Comparison of ENCODE assay signal across 30 cellular contexts in the genomic region with DNA sequence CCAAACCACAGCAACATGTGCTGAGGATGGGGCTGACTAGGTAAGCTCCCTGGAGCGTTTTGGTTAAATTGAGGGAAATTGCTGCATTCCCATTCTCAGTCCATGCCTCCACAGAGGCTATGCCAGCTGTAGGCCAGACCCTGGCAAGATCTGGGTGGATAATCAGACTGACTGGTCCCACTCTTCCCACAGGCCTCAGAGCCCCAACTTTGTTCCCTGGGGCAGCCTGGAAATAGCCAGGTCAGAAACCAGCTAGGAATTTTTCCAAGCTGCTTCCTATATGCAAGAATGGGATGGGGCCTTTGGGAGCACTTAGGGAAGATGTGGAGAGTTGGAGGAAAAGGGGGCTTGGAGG. TPM values are rescaled to one million over a fixed set of nuclear protein-coding genes. Genes with fewer than 3 reads are reported as not detected.
DNase-seq lines count a peak whose midpoint lies in the region; ATAC-seq, FAIRE-seq and TF ChIP-seq lines count a peak whose summit lies in the region.
"Had no signal": no experiment of that assay in that cellular context is flagged by ENCODE, and none has a peak within 500 bp of the region (broad histone marks: within the 10 kb centered on the region; RNA-seq: fewer than 3 reads in every experiment).

No MANE protein-coding gene starts in this region.

- H2BK20ac ChIP-seq in IMR-90 (ENCODE audit: low read depth, low read length) = peak overlapping the region; percentile 25; the same call in 1 of the 2 replicates

- H2AFZ ChIP-seq in IMR-90 (replicated peaks; ENCODE audit: low read length, poor library complexity) (peak overlapping the region; percentile 10), smooth muscle cell (ENCODE audit: low read depth) (no peak overlapping the region)

- H3K56ac ChIP-seq in IMR-90 (ENCODE audit: extremely low read depth, insufficient read depth, low read length) = no peak overlapping the region

- no TSS peak for BruUV-seq in IMR-90 (replicated peaks; lab: Mats Ljungman, UMichigan)

- H2AK5ac ChIP-seq in IMR-90 (ENCODE audit: low read depth, low read length) = peak overlapping the region; percentile 50; the same call in 1 of the 2 replicates

- intact Hi-C loops in IMR-90 (cut with micrococcal nuclease) = loop anchor here (2.0 kb wide), 1 partner anchor 44 kb away; no protein-coding TSS in a partner anchor
- intact Hi-C loops in kidney (cut with DNase I) = loop anchor here (5.0 to 10.0 kb wide), 2 partner anchors 104 to 314 kb away; no protein-coding TSS in a partner anchor

- peak overlapping the region; percentile 20 for H2AK9ac ChIP-seq in IMR-90 (replicated peaks; ENCODE audit: low read depth, low read length, poor library complexity)

- POLR2A ChIA-PET in IMR-90 (lab: Charles Lee; ENCODE audit: unreplicated experiment) = no interaction called here

- no peak for FAIRE-seq in kidney (lab: Jason Lieb, UNC)
- FAIRE-seq: astrocyte, G401.6 had no signal

- no peaks in the 10 kb centered on the region for H3K9me3 ChIP-seq in IMR-90 (ENCODE audit: control insufficient read depth, insufficient read depth, low read length)
- no peaks in the 10 kb centered on the region for H3K9me3 ChIP-seq in RWPE2 (ENCODE audit: severe bottlenecking)
- H3K9me3 ChIP-seq in kidney (ENCODE audit: control insufficient read depth in 1 of 2, low read length in 2 of 2) = no peaks in the 10 kb centered on the region
- H3K9me3 ChIP-seq in smooth muscle cell (replicated peaks; ENCODE audit: low read depth) = no peaks in the 10 kb centered on the region
- H3K9me3 ChIP-seq in SJCRH30 (replicated peaks) = no peaks in the 10 kb centered on the region
- H3K9me3 ChIP-seq: SK-N-SH, upper lobe of left lung had no signal

- peaks cover 34% of the 10 kb centered on the region for H3K79me2 ChIP-seq in smooth muscle cell (ENCODE audit: low read depth)

- no peak overlapping the region for H3K4me3 ChIP-seq in IMR-90 (ENCODE audit: insufficient read depth, low read depth, low read length)
- no peak overlapping the region for H3K4me3 ChIP-seq in RWPE2 (ENCODE audit: severe bottlenecking)
- H3K4me3 ChIP-seq in kidney (ENCODE audit: low read length in 2 of 2) = no peak overlapping the region
- H3K4me3 ChIP-seq in smooth muscle cell = no peak overlapping the region
- no peak overlapping the region for H3K4me3 ChIP-seq in SJCRH30
- H3K4me3 ChIP-seq: upper lobe of left lung had no signal

- DNase-seq in IMR-90 (no peak), RWPE2 (ENCODE audit: low spot score) (no peak), kidney (peak; percentile 32), smooth muscle cell (lab: John Stamatoyannopoulos, UW; ENCODE audit: unreplicated experiment) (no peak), SJCRH30 (no peak), DMS79 (lab: John Stamatoyannopoulos, UW) (no peak), GOT3 (lab: John Stamatoyannopoulos, UW) (no peak)
- DNase-seq: activated B cell treated with CpG ODN at 0.5 μM for 24 hours; activated CD4-positive, alpha-beta T cell treated with anti-CD3 and anti-CD28 coated beads, Interleukin-2, amount 50 U/mL, for 1 hour; activated effector memory CD4-positive, alpha-beta T cell treated with Interleukin-2 at 50 U/mL for 16 hours; activated naive CD8-positive, alpha-beta T cell treated with anti-CD3 and anti-CD28 coated beads for 36 hours; activated T-cell treated with anti-CD3 and anti-CD28 coated beads, Interleukin-2, amount 50 U/mL, for 1 hour; central memory CD4-positive, alpha-beta T cell; foreskin melanocyte; hippocampal formation; NCI-H1092; NCI-H187 treated with DMSO at 0.1 percent for 48 hours; NCI-H2171; NCI-H510A; RPMI8226; stimulated activated CD4-positive, alpha-beta T cell treated with anti-CD3 and anti-CD28 coated beads, Interleukin-15, amount 100 ng/mL, for 24 hours; stimulated activated CD4-positive, alpha-beta T cell treated with anti-CD3 and anti-CD28 coated beads, Interleukin-4, amount 100 ng/mL, for 4 hours had no signal

- H3F3A ChIP-seq in smooth muscle cell (ENCODE audit: low read depth) = peaks cover 4% of the 10 kb centered on the region

- H4K5ac ChIP-seq in IMR-90 (ENCODE audit: low read depth, low read length) = peak overlapping the region; percentile 23

- H4K8ac ChIP-seq in IMR-90 (ENCODE audit: low read depth in 2 of 2, low read length in 2 of 2) = peak overlapping the region; percentile 35 to 67; a peak in 3 of 4 replicates

- TF ChIP-seq RAD21 in IMR-90 (IDR thresholded peaks at IDR 0.05; ENCODE audit: low read length) = no peak

- no peak overlapping the region for H2BK5ac ChIP-seq in IMR-90 (ENCODE audit: low read depth, low read length, poor library complexity, severe bottlenecking)

- TF ChIP-seq CTCF in IMR-90 (conservative IDR thresholded peaks at IDR 0.05; ENCODE audit: low read depth, low read length) = no peak
- no peak for TF ChIP-seq CTCF in RWPE2 (IDR thresholded peaks at IDR 0.05; ENCODE audit: poor library complexity, severe bottlenecking)
- no peak for TF ChIP-seq CTCF in kidney (IDR thresholded peaks at IDR 0.05; ENCODE audit: borderline replicate concordance, extremely low read depth, insufficient read depth)
- no peak for TF ChIP-seq CTCF in smooth muscle cell (IDR thresholded peaks at IDR 0.05; ENCODE audit: borderline replicate concordance, insufficient read depth, poor library complexity, severe bottlenecking)

- peak overlapping the region; percentile 67 for H2BK120ac ChIP-seq in IMR-90 (ENCODE audit: low read depth, low read length)

- no peaks in the 10 kb centered on the region for H3K9me1 ChIP-seq in IMR-90 (ENCODE audit: insufficient read depth, low read length)

- dilution Hi-C loops in IMR-90 (cut with HindIII; ENCODE audit: low sequenced_read_pairs, unreplicated experiment) = no loop called here

- peak overlapping the region; percentile 27; the same call in 1 of the 2 replicates for H3K18ac ChIP-seq in IMR-90 (ENCODE audit: low read depth, low read length)

- TF ChIP-seq POLR2A in IMR-90 (IDR thresholded peaks at IDR 0.05; ENCODE audit: low read depth, low read length) = no peak

- CTCF ChIA-PET in IMR-90 (lab: Yijun Ruan, JAX) = interaction anchor here (0.8 to 2.8 kb wide), 10 partner anchors 11 to 317 kb away, joined by 3 to 22 read pairs (median 4); no protein-coding TSS in a partner anchor

- H3K4me1 ChIP-seq in IMR-90 (ENCODE audit: control insufficient read depth, insufficient read depth, low read length) (peaks cover 15% of the 10 kb centered on the region), RWPE2 (ENCODE audit: insufficient read depth, poor library complexity, severe bottlenecking) (no peaks in the 10 kb centered on the region), kidney (ENCODE audit: control insufficient read depth in 1 of 2, insufficient read depth in 1 of 2, low read depth in 1 of 2, low read length in 2 of 2) (no peaks in the 10 kb centered on the region), smooth muscle cell (ENCODE audit: low read depth) (peaks cover 10% of the 10 kb centered on the region), SJCRH30 (peaks cover 8% of the 10 kb centered on the region; the same call in 1 of the 2 replicates)

- peak overlapping the region; percentile 60; the same call in 2 of the 3 replicates for H2BK15ac ChIP-seq in IMR-90 (ENCODE audit: low read depth, low read length)

- no peak overlapping the region; the same call in 1 of the 2 replicates for H3K23ac ChIP-seq in IMR-90 (ENCODE audit: low read depth, low read length)

- in situ Hi-C loops in IMR-90 (cut with MboI; ENCODE audit: low sequenced_read_pairs) = loop anchor here (5.0 kb wide), 1 partner anchor 101 kb away; no protein-coding TSS in a partner anchor

- WGBS in IMR-90 (ENCODE audit: extremely low coverage in 2 of 2, insufficient read length in 1 of 2), 2 experiments = no CpG with 5 or more reads among the region's 1 CpG
- WGBS in smooth muscle cell (ENCODE audit: low lambda C conversion rate) = 88% methylated on average over 1 of the region's 1 CpG

- H3K27me3 ChIP-seq in IMR-90 (ENCODE audit: control insufficient read depth, insufficient read depth, low read length) = no peaks in the 10 kb centered on the region
- H3K27me3 ChIP-seq in RWPE2 (ENCODE audit: insufficient read depth, poor library complexity, severe bottlenecking) = no peaks in the 10 kb centered on the region
- H3K27me3 ChIP-seq in smooth muscle cell (ENCODE audit: low read depth) = no peaks in the 10 kb centered on the region
- H3K27me3 ChIP-seq in SJCRH30 = no peaks in the 10 kb centered on the region
- H3K27me3 ChIP-seq: upper lobe of left lung had no signal

- peak overlapping the region; percentile 23; the same call in 1 of the 2 replicates for H3K4me2 ChIP-seq in IMR-90 (ENCODE audit: low read depth, low read length)
- H3K4me2 ChIP-seq in smooth muscle cell = peak overlapping the region; percentile 96

- no peak for ATAC-seq in IMR-90 (ENCODE audit: low read depth)
- ATAC-seq in RWPE2 (ENCODE audit: low read depth) = no peak
- ATAC-seq in HG03139 (IDR thresholded peaks at IDR 0.05; ENCODE audit: unreplicated experiment) = no peak
- ATAC-seq: esophagus mucosa, HCT116, left colon had no signal

- H3K27ac ChIP-seq in IMR-90 (ENCODE audit: insufficient read depth, low read length) (peak overlapping the region; percentile 38; the same call in 1 of the 2 replicates), RWPE2 (ENCODE audit: poor library complexity, severe bottlenecking) (peak overlapping the region; percentile 83), kidney (ENCODE audit: low read depth in 2 of 2, low read length in 2 of 2) (no peak overlapping the region), smooth muscle cell (ENCODE audit: low read depth) (peak overlapping the region; percentile 85), SJCRH30 (no peak overlapping the region)

- H3K14ac ChIP-seq in IMR-90 (replicated peaks; ENCODE audit: low read depth, low read length) = peak overlapping the region; percentile 47; the same call in 1 of the 2 replicates

- peaks cover 37% of the 10 kb centered on the region for H4K20me1 ChIP-seq in IMR-90 (ENCODE audit: insufficient read depth, low read length)
- H4K20me1 ChIP-seq in smooth muscle cell (ENCODE audit: low read depth) = peaks cover 34% of the 10 kb centered on the region

- H3K36me3 ChIP-seq in IMR-90 (ENCODE audit: control insufficient read depth, insufficient read depth, low read length) (peaks cover 10% of the 10 kb centered on the region), RWPE2 (ENCODE audit: low read depth) (peaks cover 25% of the 10 kb centered on the region), kidney (ENCODE audit: control insufficient read depth in 1 of 2, insufficient read depth in 2 of 2, low read length in 2 of 2) (peaks cover 0 to 6% of the 10 kb centered on the region in 2 donors), smooth muscle cell (ENCODE audit: low read depth) (no peaks in the 10 kb centered on the region), SJCRH30 (no peaks in the 10 kb centered on the region)
- H3K36me3 ChIP-seq: upper lobe of left lung had no signal

- H3K9ac ChIP-seq in IMR-90 (ENCODE audit: low read depth, low read length) = peak overlapping the region; percentile 24; the same call in 1 of the 2 replicates
- no peak overlapping the region for H3K9ac ChIP-seq in kidney (ENCODE audit: low read length in 2 of 2)
- no peak overlapping the region for H3K9ac ChIP-seq in smooth muscle cell (ENCODE audit: low read depth)
- H3K9ac ChIP-seq: SK-N-SH had no signal

- peaks cover 0 to 24% of the 10 kb centered on the region in 2 experiments; a peak in 2 of 4 replicates for H3K79me1 ChIP-seq in IMR-90 (ENCODE audit: low read depth in 1 of 2, low read length in 2 of 2)

- H3K4ac ChIP-seq in IMR-90 (ENCODE audit: low read depth, low read length) = peak overlapping the region; percentile 64

- H4K91ac ChIP-seq in IMR-90 (ENCODE audit: insufficient read depth, low read depth, low read length) = peak overlapping the region; percentile 73; the same call in 1 of the 2 replicates

RNA-seq across cellular contexts. Expression of a gene that starts 1.5 kb away (rescaled TPM):
- total RNA-seq in IMR-90 (2012; rRNA removed) = 156 and 190 TPM in 2 replicates
- 211 and 234 TPM in 2 replicates for polyA plus RNA-seq in IMR-90 (2012; rRNA removed)
- polyA plus RNA-seq in IMR-90 (2012; cell fraction: cytosol; rRNA removed) = 69.3 and 213 TPM in 2 replicates
- 853 and 1,420 TPM in 2 replicates for polyA plus RNA-seq in IMR-90 (2012; cell fraction: nucleus; rRNA removed; ENCODE audit: low replicate concordance)
- total RNA-seq in kidney = 36.3 TPM
- 111 TPM for polyA plus RNA-seq in kidney (ENCODE audit: insufficient read depth, low read depth, low replicate concordance)
- 120 and 136 TPM in 2 replicates for total RNA-seq in smooth muscle cell
- polyA plus RNA-seq in smooth muscle cell = 116 and 143 TPM in 2 replicates
- total RNA-seq in SJCRH30 (2014; rRNA removed; shearing (Covaris generic)) = 27.0 and 31.6 TPM in 2 replicates

Comparison
In these comparisons a context has a peak if more than half of its experiments do, and no peak if none do; other contexts are left out.
1. H3K27ac ChIP-seq: peak in IMR-90 (single experiment), RWPE2 (single experiment) and smooth muscle cell (single experiment); none in kidney (0 of 2) and SJCRH30 (single experiment).